Comparison of ENCODE assay signal across 38 cellular contexts in genomic region chr3:78349571-78349970, GRCh38.
"Had no signal": no experiment of that assay in that cellular context is flagged by ENCODE, and none has a peak within 500 bp of the region (broad histone marks: within the 10 kb centered on the region; RNA-seq: fewer than 3 reads in every experiment).

No MANE protein-coding gene starts in this region.

- ATAC-seq: activated CD8-positive, alpha-beta T cell treated with anti-CD3 and anti-CD28 coated beads for 36 hours; activated T-cell treated with anti-CD3 and anti-CD28 coated beads, Interleukin-2, amount 50 U/mL, for 72 hours; activated T-helper 17 cell treated with anti-CD3 and anti-CD28 coated beads, Interleukin-2, amount 50 U/mL, for 72 hours; Right ventricle myocardium inferior had no signal

- H3K9me3 ChIP-seq: MG63 had no signal

- H2AFZ ChIP-seq: PC-9 had no signal

- FAIRE-seq: RCC 7860 had no signal

- H3K4me2 ChIP-seq: PC-9 had no signal

- DNase-seq: activated CD4-positive, alpha-beta T cell treated with anti-CD3 and anti-CD28 coated beads for 1 hour; activated CD4-positive, alpha-beta T cell treated with anti-CD3 and anti-CD28 coated beads, Interleukin-2, amount 10 ng/mL, durations not matched to agents 24 days and 14 days; activated CD4-positive, alpha-beta T cell treated with anti-CD3 and anti-CD28 coated beads, Interleukin-2, amount 50 U/mL, for 4 hours; activated CD4-positive, CD25-positive, alpha-beta regulatory T cell; activated CD8-positive, alpha-beta T cell treated with anti-CD3 and anti-CD28 coated beads for 36 hours; activated effector memory CD4-positive, alpha-beta T cell treated with anti-CD3 and anti-CD28 coated beads, Interleukin-2, amount 50 U/mL, for 16 hours; activated naive CD4-positive, alpha-beta T cell; activated naive CD4-positive, alpha-beta T cell treated with anti-CD3 and anti-CD28 coated beads, Interleukin-2, amount 50 U/mL, for 16 hours; activated naive CD8-positive, alpha-beta T cell treated with anti-CD3 and anti-CD28 coated beads for 36 hours; activated T-cell treated with anti-CD3 and anti-CD28 coated beads, Interleukin-2, amount 50 U/mL, for 1 hour; activated T-cell treated with anti-CD3 and anti-CD28 coated beads, Interleukin-2, amount 50 U/mL, for 72 hours; amniotic stem cell; aorta; brain microvascular endothelial cell; central memory CD4-positive, alpha-beta T cell; Kasumi-1; KG1; MG63; NCI-H1048; NCI-H146; NCI-H187; NCI-H2029 treated with DMSO at 0.1 percent for 48 hours; NCI-H2107; NCI-H2171; NCI-H510A; NCI-H526; NCI-H748 treated with DMSO at 0.1 percent for 48 hours; PC-9; SIG-M5; SW 1271; T-helper 1 cell; T-helper 2 cell; T-helper 9 cell; WERI-Rb-1 had no signal

- H3K4me3 ChIP-seq: MG63, PC-9 had no signal

- H3K36me3 ChIP-seq: brain microvascular endothelial cell, MG63, WERI-Rb-1 had no signal

- H3K27ac ChIP-seq: brain microvascular endothelial cell, PC-9, RWPE1, WERI-Rb-1 had no signal

- H3K27me3 ChIP-seq: brain microvascular endothelial cell, MG63 had no signal
